8 cellular contexts compared by ENCODE assay signal in genomic region chr10:111076191-111076681, GRCh38. TPM values are rescaled to one million over a fixed set of nuclear protein-coding genes. Genes with fewer than 3 reads are reported as not detected.
DNase-seq lines count a peak whose midpoint lies in the region; ATAC-seq, FAIRE-seq and TF ChIP-seq lines count a peak whose summit lies in the region.

No MANE protein-coding gene starts in this region.

- intact Hi-C loops in right cardiac atrium (cut with DNase I), result no loop called here

- H3K4me3 ChIP-seq in Peyer's patch (peak overlapping the region; percentile 31 to 57 (median 50)), right cardiac atrium (ENCODE audit: low read length) (peak overlapping the region; percentile 56), rectal smooth muscle tissue (ENCODE audit: low read length) (peak overlapping the region; percentile 75)

- no peak for FAIRE-seq in HTR-8/SVneo (lab: Jason Lieb, UNC)

- no peak for TF ChIP-seq POLR2A in Peyer's patch (IDR thresholded peaks at IDR 0.05)

- under 1% methylated on average over 39 of the region's 39 CpGs for WGBS in right cardiac atrium

- peak overlapping the region in 2 of 4 donors; percentile 17 for H3K27ac ChIP-seq in Peyer's patch
- H3K27ac ChIP-seq in right cardiac atrium (ENCODE audit: low read length), result no peak overlapping the region
- H3K27ac ChIP-seq in rectal smooth muscle tissue (ENCODE audit: low read depth, low read length), result no peak overlapping the region

- no peaks in the 10 kb centered on the region for H3K9me3 ChIP-seq in Peyer's patch
- no peaks in the 10 kb centered on the region for H3K9me3 ChIP-seq in right cardiac atrium (ENCODE audit: control insufficient read depth, low read length)

- H3K4me1 ChIP-seq in Peyer's patch (peaks cover 0 to 28% (median 12%) of the 10 kb centered on the region in 4 donors), right cardiac atrium (ENCODE audit: control insufficient read depth, insufficient read depth, low read length) (peaks cover 3% of the 10 kb centered on the region), rectal smooth muscle tissue (ENCODE audit: control insufficient read depth, insufficient read depth, low read length) (peaks cover 3% of the 10 kb centered on the region)

- peak; percentile 69 for ATAC-seq in GM21381 (IDR thresholded peaks at IDR 0.05; ENCODE audit: unreplicated experiment)
- ATAC-seq in right cardiac atrium, result peak; percentile 79 to 84

- H3K27me3 ChIP-seq in Peyer's patch (no peaks in the 10 kb centered on the region), right cardiac atrium (ENCODE audit: control insufficient read depth, insufficient read depth) (no peaks in the 10 kb centered on the region), rectal smooth muscle tissue (ENCODE audit: control insufficient read depth, insufficient read depth, low read length) (peaks cover 16% of the 10 kb centered on the region)

- H3K9ac ChIP-seq in rectal smooth muscle tissue (ENCODE audit: low read length), result no peak overlapping the region

- DNase-seq in DMS 273 treated with DMSO at 0.1 percent for 48 hours (lab: John Stamatoyannopoulos, UW) (peak; percentile 8), HTR-8/SVneo (ENCODE audit: insufficient read length, low spot score) (peak; percentile 51), Peyer's patch (peak in 2 of 3 donors; percentile 79 to 85), amygdala (lab: John Stamatoyannopoulos, UW) (peak in 39 of 56 donors; percentile 8 to 70 (median 35)), right cardiac atrium (peak in 2 of 3 donors; percentile 75 to 79), cortex of kidney (lab: John Stamatoyannopoulos, UW) (no peak)

- H3K36me3 ChIP-seq in Peyer's patch (no peaks in the 10 kb centered on the region), rectal smooth muscle tissue (ENCODE audit: control insufficient read depth, insufficient read depth, low read length) (no peaks in the 10 kb centered on the region)

- peak in 5 of 6 experiments; percentile 26 to 88 (median 86) for TF ChIP-seq CTCF in Peyer's patch (IDR thresholded peaks at IDR 0.05)

RNA-seq across cellular contexts. Expression of gene ADRA2A, which starts 0.6 kb away (rescaled TPM):
- total RNA-seq in Peyer's patch (10 to 100 TPM in 1 of 4 donors, 1 to 10 TPM in 2, not detected in 1; 4.6 to 11.6 (median 5.6) TPM), right cardiac atrium (under 1 TPM; 0.41 to 0.83 (median 0.73) TPM)
- polyA plus RNA-seq in right cardiac atrium, result 0.86 TPM
